9 cellular contexts compared by ENCODE assay signal in the genomic region with DNA sequence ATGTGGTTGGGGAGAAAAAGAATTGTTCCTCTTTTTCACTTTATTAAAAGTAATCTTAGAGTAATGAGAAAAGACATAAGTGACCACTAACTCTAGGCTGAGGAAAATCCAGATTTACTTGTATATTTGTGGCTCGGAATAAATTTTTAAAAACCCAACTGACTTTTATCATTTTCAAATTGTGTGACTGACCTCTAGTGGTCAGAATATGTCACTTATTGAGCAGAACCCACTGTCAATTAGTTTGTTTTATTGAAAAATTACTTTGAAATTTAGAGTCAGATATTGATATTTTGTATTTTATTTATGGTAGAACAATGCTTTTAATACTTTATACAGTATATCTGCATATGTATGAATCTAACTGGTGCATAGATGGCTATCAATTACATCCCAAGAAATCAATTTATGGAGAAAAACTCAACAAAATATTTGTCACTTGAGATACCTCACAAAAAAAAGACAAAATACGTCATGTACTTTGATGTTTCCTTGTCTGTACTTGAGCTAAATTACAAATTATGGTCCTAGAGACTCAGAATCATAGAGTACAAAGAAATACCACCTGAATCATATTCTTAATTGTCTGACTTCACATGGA.
DNase-seq lines count a peak whose midpoint lies in the region; ATAC-seq and TF ChIP-seq lines count a peak whose summit lies in the region.
"Had no signal": no experiment of that assay in that cellular context is flagged by ENCODE, and none has a peak within 500 bp of the region (broad histone marks: within the 10 kb centered on the region; RNA-seq: fewer than 3 reads in every experiment).

No MANE protein-coding gene starts in this region.

- H3K9me3 ChIP-seq in body of pancreas: no peaks in the 10 kb centered on the region
- H3K9me3 ChIP-seq: neutrophil had no signal

- intact Hi-C loops in body of pancreas (cut with DNase I): loop anchor here (5.0 kb wide), 1 partner anchor 299 kb away; no protein-coding TSS in a partner anchor

- TF ChIP-seq POLR2A in body of pancreas (IDR thresholded peaks at IDR 0.05): no peak

- in situ Hi-C loops in KBM-7 (cut with MboI; ENCODE audit: low pct_unique_long_range_greater_than_20kb, low sequenced_read_pairs): loop anchor here (25.0 kb wide), 1 partner anchor 284 kb away; no protein-coding TSS in a partner anchor

- no peak for ATAC-seq in body of pancreas
- ATAC-seq in GM21423 (IDR thresholded peaks at IDR 0.05; ENCODE audit: unreplicated experiment): no peak
- no peak for ATAC-seq in HG03439 (IDR thresholded peaks at IDR 0.05; ENCODE audit: unreplicated experiment)
- ATAC-seq in HG02763 (IDR thresholded peaks at IDR 0.05; ENCODE audit: unreplicated experiment): no peak

- no peaks in the 10 kb centered on the region for H3K4me1 ChIP-seq in body of pancreas

- H3K4me3 ChIP-seq in body of pancreas: no peak overlapping the region

- H3K36me3 ChIP-seq in body of pancreas (replicated peaks in 1 of 2; ENCODE audit: insufficient read depth in 1 of 2, low read depth in 2 of 2): no peaks in the 10 kb centered on the region
- H3K36me3 ChIP-seq: neutrophil had no signal

- peak; percentile 35 to 74 (median 58) for TF ChIP-seq CTCF in body of pancreas (IDR thresholded peaks at IDR 0.05)

- 7 to 11% methylated on average over 2 of the region's 2 CpGs for WGBS in body of pancreas, 2 donors

- DNase-seq in EL: peak; percentile 2
- peak; percentile 30 for DNase-seq in KBM-7
- DNase-seq in body of pancreas: no peak
- peak; percentile 45 for DNase-seq in medulla oblongata (ENCODE audit: extremely low spot score)
- no peak for DNase-seq in activated CD8-positive, alpha-beta memory T cell treated with anti-CD3 and anti-CD28 coated beads, Interleukin-2, amount 50 U/mL, for 4 hours

- no peak overlapping the region for H3K27ac ChIP-seq in body of pancreas
- H3K27ac ChIP-seq: neutrophil had no signal

- no peaks in the 10 kb centered on the region for H3K27me3 ChIP-seq in body of pancreas
- H3K27me3 ChIP-seq: neutrophil had no signal

Comparison
In these comparisons a context has a peak if more than half of its experiments do, and no peak if none do; other contexts are left out.
1. DNase-seq: peak in EL (single experiment), KBM-7 (single experiment) and medulla oblongata (single experiment); none in body of pancreas (0 of 4) and activated CD8-positive, alpha-beta memory T cell treated with anti-CD3 and anti-CD28 coated beads, Interleukin-2, amount 50 U/mL, for 4 hours (single experiment).